ENCODE assay signal across 11 cellular contexts in the genomic region with DNA sequence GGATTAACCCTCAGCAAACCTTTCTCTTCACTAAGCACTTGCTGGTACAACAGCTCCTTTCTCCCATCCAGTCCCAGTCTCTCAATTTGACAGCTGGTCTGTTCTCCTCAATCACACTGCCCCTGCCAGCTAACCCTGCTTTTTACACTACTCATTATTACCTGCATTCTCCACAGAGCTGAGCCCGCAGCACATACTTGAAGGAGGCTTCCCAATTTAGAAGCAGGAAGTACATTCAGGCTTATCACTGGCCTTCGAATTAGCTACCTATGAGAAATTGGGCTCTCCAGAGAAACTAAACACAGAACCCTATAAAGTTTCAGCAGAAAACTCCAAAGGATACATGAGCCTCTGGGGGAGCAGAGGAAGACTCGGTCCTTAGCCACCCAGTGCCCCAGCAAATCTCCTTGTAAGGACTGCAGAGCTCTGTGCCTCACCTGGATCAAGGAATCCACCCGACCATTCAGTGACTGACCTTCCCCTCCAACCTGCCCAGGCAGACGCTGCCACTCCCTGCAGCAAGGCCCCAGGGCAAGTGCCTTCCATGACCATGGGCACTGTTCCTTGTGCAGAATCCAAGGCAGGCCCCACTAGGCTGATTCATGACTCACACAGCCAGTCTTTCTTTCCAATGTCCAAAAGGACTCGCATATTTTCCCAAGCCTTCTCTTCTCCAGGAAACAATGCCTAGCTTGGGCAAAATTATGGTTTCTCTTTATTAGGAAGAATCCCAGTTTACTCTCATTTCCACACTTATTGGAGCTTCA.
DNase-seq lines count a peak whose midpoint lies in the region; ATAC-seq, FAIRE-seq and TF ChIP-seq lines count a peak whose summit lies in the region.
"Had no signal": no experiment of that assay in that cellular context is flagged by ENCODE, and none has a peak within 500 bp of the region (broad histone marks: within the 10 kb centered on the region; RNA-seq: fewer than 3 reads in every experiment).

No MANE protein-coding gene starts in this region.

- ATAC-seq in left lobe of liver: no peak
- no peak for ATAC-seq in GM21447 (IDR thresholded peaks at IDR 0.05; ENCODE audit: unreplicated experiment)

- DNase-seq in AG10803 (ENCODE audit: low read depth) (peak; percentile 22), GM12891 (ENCODE audit: insufficient read length, low spot score) (no peak), PC-9 (peak; percentile 68 to 91), hepatic stellate cell (ENCODE audit: low spot score) (peak; percentile 39), left lobe of liver (ENCODE audit: low spot score) (no peak)
- no peak for DNase-seq in activated T-helper 2 cell treated with anti-CD3 and anti-CD28 coated beads, Interferon-gamma antibody, Interleukin-2, Interleukin-4, amounts not matched to agents 10 μg/mL and 5 μg/mL and 100 μg/mL, durations not matched to agents 14 hours and 24 hours and 36 hours (ENCODE audit: low spot score)
- no peak for DNase-seq in stimulated activated CD4-positive, alpha-beta T cell treated with anti-CD3 and anti-CD28 coated beads, Interleukin-2, amount 100 ng/mL, for 24 hours
- DNase-seq: NCI-H187 treated with DMSO at 0.1 percent for 48 hours; stimulated activated naive CD4-positive, alpha-beta T cell had no signal

- H4K20me1 ChIP-seq in PC-9 (ENCODE audit: insufficient read depth): peaks cover 29% of the 10 kb centered on the region; the same call in 1 of the 2 replicates

- peak; percentile 29; the same call in 1 of the 2 replicates for TF ChIP-seq POLR2A in GM12891 (IDR thresholded peaks at IDR 0.05; ENCODE audit: low read depth, low read length)

- peaks cover 81% of the 10 kb centered on the region for H3K79me2 ChIP-seq in PC-9 (ENCODE audit: low read depth)

- H3K9me2 ChIP-seq in PC-9 (ENCODE audit: insufficient read depth): no peaks in the 10 kb centered on the region

- peak overlapping the region; percentile 20 for H3K4me2 ChIP-seq in PC-9

- H3K4me1 Mint-ChIP-seq in activated T-helper 2 cell treated with anti-CD3 and anti-CD28 coated beads, Interferon-gamma antibody, Interleukin-2, Interleukin-4, amounts not matched to agents 10 μg/mL and 5 μg/mL and 100 μg/mL, durations not matched to agents 14 hours and 24 hours and 36 hours (ENCODE audit: low read depth): peaks cover 23% of the 10 kb centered on the region

- no peaks in the 10 kb centered on the region for H3K27me3 ChIP-seq in PC-9 (ENCODE audit: insufficient read depth, low read depth)
- H3K27me3 ChIP-seq: right atrium auricular region had no signal

- TF ChIP-seq CTCF in AG10803 (conservative IDR thresholded peaks at IDR 0.05; ENCODE audit: low read length): no peak
- TF ChIP-seq CTCF in PC-9 (conservative IDR thresholded peaks at IDR 0.05): no peak

- H3K27me3 Mint-ChIP-seq in activated T-helper 2 cell treated with anti-CD3 and anti-CD28 coated beads, Interferon-gamma antibody, Interleukin-2, Interleukin-4, amounts not matched to agents 10 μg/mL and 5 μg/mL and 100 μg/mL, durations not matched to agents 14 hours and 24 hours and 36 hours (ENCODE audit: low read depth): no peaks in the 10 kb centered on the region

- H3K9me3 ChIP-seq in PC-9 (ENCODE audit: insufficient read depth, low read depth): no peaks in the 10 kb centered on the region
- H3K9me3 ChIP-seq: right atrium auricular region had no signal

- no peak overlapping the region for H2AFZ ChIP-seq in PC-9

- FAIRE-seq in GM12891 (lab: Jason Lieb, UNC): peak; percentile 83

- no peak overlapping the region for H3K27ac Mint-ChIP-seq in activated T-helper 2 cell treated with anti-CD3 and anti-CD28 coated beads, Interferon-gamma antibody, Interleukin-2, Interleukin-4, amounts not matched to agents 10 μg/mL and 5 μg/mL and 100 μg/mL, durations not matched to agents 14 hours and 24 hours and 36 hours

- POLR2A ChIA-PET in PC-9 (lab: Charles Lee; ENCODE audit: unreplicated experiment): interaction anchor here (0.5 to 0.7 kb wide), 2 partner anchors 24 to 196 kb away, joined by 3 to 6 read pairs; no protein-coding TSS in a partner anchor

- H3K4me1 ChIP-seq in PC-9 (replicated peaks; ENCODE audit: insufficient read depth): peaks cover 29% of the 10 kb centered on the region

- no peak overlapping the region for H3K4me3 ChIP-seq in AG10803 (ENCODE audit: low read length)
- no peak overlapping the region for H3K4me3 ChIP-seq in PC-9
- H3K4me3 ChIP-seq: right atrium auricular region had no signal

- CTCF ChIA-PET in PC-9 (lab: Charles Lee): interaction anchor here (0.6 to 1.4 kb wide), 4 partner anchors 20 to 457 kb away, joined by 3 to 7 read pairs (median 4); no protein-coding TSS in a partner anchor

- BruUV-seq in PC-9 (replicated peaks; lab: Mats Ljungman, UMichigan): no TSS peak

- peaks cover 17% of the 10 kb centered on the region for H3K36me3 Mint-ChIP-seq in activated T-helper 2 cell treated with anti-CD3 and anti-CD28 coated beads, Interferon-gamma antibody, Interleukin-2, Interleukin-4, amounts not matched to agents 10 μg/mL and 5 μg/mL and 100 μg/mL, durations not matched to agents 14 hours and 24 hours and 36 hours (ENCODE audit: low read depth)

- no peaks in the 10 kb centered on the region; the same call in 1 of the 2 replicates for H3K36me3 ChIP-seq in PC-9 (ENCODE audit: low read depth)
- H3K36me3 ChIP-seq: right atrium auricular region had no signal

- intact Hi-C loops in PC-9 (cut with micrococcal nuclease; ENCODE audit: unreplicated experiment): loop anchor here (1.0 to 5.0 kb wide), 4 partner anchors 30 to 67 kb away; no protein-coding TSS in a partner anchor
- intact Hi-C loops in activated T-helper 2 cell treated with anti-CD3 and anti-CD28 coated beads, Interferon-gamma antibody, Interleukin-2, Interleukin-4, amounts not matched to agents 10 μg/mL and 5 μg/mL and 100 μg/mL, durations not matched to agents 14 hours and 24 hours and 36 hours (cut with micrococcal nuclease): no loop called here

- H3K27ac ChIP-seq in PC-9: peak overlapping the region; percentile 23
- H3K27ac ChIP-seq: right atrium auricular region had no signal

- no peaks in the 10 kb centered on the region for H3K9me3 Mint-ChIP-seq in activated T-helper 2 cell treated with anti-CD3 and anti-CD28 coated beads, Interferon-gamma antibody, Interleukin-2, Interleukin-4, amounts not matched to agents 10 μg/mL and 5 μg/mL and 100 μg/mL, durations not matched to agents 14 hours and 24 hours and 36 hours

- H3F3A ChIP-seq in PC-9 (ENCODE audit: insufficient read depth, low read depth): peaks cover 20% of the 10 kb centered on the region

- no peak overlapping the region for H3K4me3 Mint-ChIP-seq in activated T-helper 2 cell treated with anti-CD3 and anti-CD28 coated beads, Interferon-gamma antibody, Interleukin-2, Interleukin-4, amounts not matched to agents 10 μg/mL and 5 μg/mL and 100 μg/mL, durations not matched to agents 14 hours and 24 hours and 36 hours (ENCODE audit: low read depth)

TF ChIP-seq in GM12891, 5 proteins besides CTCF, POLR2A, EP300 and RAD21:
- TF ChIP-seq POLR2AphosphoS5 (IDR thresholded peaks at IDR 0.05; ENCODE audit: low read depth, low read length): no peak
- TF ChIP-seq PAX5 (IDR thresholded peaks at IDR 0.05; ENCODE audit: insufficient read depth, low read length, severe bottlenecking): no peak
- TF ChIP-seq TAF1 (IDR thresholded peaks at IDR 0.05; ENCODE audit: low read depth, low read length): no peak
- no peak for TF ChIP-seq POU2F2 (IDR thresholded peaks at IDR 0.05; ENCODE audit: low read depth, low read length)
- TF ChIP-seq SPI1 (IDR thresholded peaks at IDR 0.05; ENCODE audit: low read depth, low read length): no peak

Comparison
In these comparisons a context has a peak if more than half of its experiments do, and no peak if none do; other contexts are left out.
1. DNase-seq: peak in AG10803 (single experiment), PC-9 (2 of 2) and hepatic stellate cell (single experiment); none in GM12891 (single experiment), activated T-helper 2 cell treated with anti-CD3 and anti-CD28 coated beads, Interferon-gamma antibody, Interleukin-2, Interleukin-4, amounts not matched to agents 10 μg/mL and 5 μg/mL and 100 μg/mL, durations not matched to agents 14 hours and 24 hours and 36 hours (single experiment), stimulated activated CD4-positive, alpha-beta T cell treated with anti-CD3 and anti-CD28 coated beads, Interleukin-2, amount 100 ng/mL, for 24 hours (0 of 2) and left lobe of liver (single experiment).